16 cellular contexts compared by ENCODE assay signal in genomic region chr5:124341066-124341943, GRCh38.
DNase-seq lines count a peak whose midpoint lies in the region; ATAC-seq and TF ChIP-seq lines count a peak whose summit lies in the region.
"Had no signal": no experiment of that assay in that cellular context is flagged by ENCODE, and none has a peak within 500 bp of the region (broad histone marks: within the 10 kb centered on the region; RNA-seq: fewer than 3 reads in every experiment).

No MANE protein-coding gene starts in this region.

- intact Hi-C loops in A673 (cut with micrococcal nuclease; ENCODE audit: unreplicated experiment) = no loop called here

- DNase-seq in Ammon's horn (ENCODE audit: low spot score) (peak; percentile 48), fibroblast of pulmonary artery (ENCODE audit: low read depth) (peak; percentile 21), pons (ENCODE audit: low spot score) (peak; percentile 83), A673 (ENCODE audit: low spot score) (no peak), HFFc6 (no peak), SW480 (ENCODE audit: low spot score) (no peak)
- no peak for DNase-seq in activated naive CD4-positive, alpha-beta T cell treated with anti-CD3 and anti-CD28 coated beads, Interleukin-2, amount 50 U/mL, for 72 hours (ENCODE audit: low spot score in 2 of 2)
- DNase-seq: ACHN; central memory CD4-positive, alpha-beta T cell; MV-4-11; naive thymus-derived CD8-positive, alpha-beta T cell; PC-9; T-helper 17 cell; upper lobe of left lung had no signal

- H3K27ac Mint-ChIP-seq in HFFc6 = no peak overlapping the region
- H3K27ac Mint-ChIP-seq in activated naive CD4-positive, alpha-beta T cell treated with anti-CD3 and anti-CD28 coated beads, Interleukin-2, amount 50 U/mL, for 72 hours = no peak overlapping the region
- H3K27ac Mint-ChIP-seq: naive thymus-derived CD8-positive, alpha-beta T cell; T-helper 17 cell had no signal

- H3K4me3 ChIP-seq in fibroblast of pulmonary artery (replicated peaks; ENCODE audit: low read depth, low read length) = no peak overlapping the region
- no peak overlapping the region for H3K4me3 ChIP-seq in A673 (ENCODE audit: low read depth, low read length, poor library complexity, severe bottlenecking)
- H3K4me3 ChIP-seq: PC-9, skin epidermis, upper lobe of left lung had no signal

- H3K27ac ChIP-seq in A673 (ENCODE audit: low read depth, low read length, poor library complexity, severe bottlenecking) = no peak overlapping the region
- H3K27ac ChIP-seq: PC-9 had no signal

- H3K4me3 Mint-ChIP-seq in HFFc6 = no peak overlapping the region
- H3K4me3 Mint-ChIP-seq: naive thymus-derived CD8-positive, alpha-beta T cell; T-helper 17 cell had no signal

- POLR2A ChIA-PET in A673 (lab: Charles Lee; ENCODE audit: low non-redundant PET) = interaction anchor here (0.8 kb wide), 1 partner anchor 206 kb away, joined by 3 read pairs; no protein-coding TSS in a partner anchor

- no peaks in the 10 kb centered on the region for H3K36me3 ChIP-seq in A673 (ENCODE audit: insufficient read depth, low read length, poor library complexity, severe bottlenecking)
- H3K36me3 ChIP-seq: upper lobe of left lung had no signal

- no peaks in the 10 kb centered on the region for H3K4me1 ChIP-seq in A673 (ENCODE audit: insufficient read depth, low read length, poor library complexity, severe bottlenecking)

- no peaks in the 10 kb centered on the region for H3K4me1 Mint-ChIP-seq in HFFc6 (ENCODE audit: low read depth)
- H3K4me1 Mint-ChIP-seq: naive thymus-derived CD8-positive, alpha-beta T cell; T-helper 17 cell had no signal

- no TSS peak for BruUV-seq in A673 (replicated peaks; lab: Mats Ljungman, UMichigan)

- TF ChIP-seq CTCF in fibroblast of pulmonary artery (IDR thresholded peaks at IDR 0.05; ENCODE audit: low read length, missing control alignments) (no peak), A673 (conservative IDR thresholded peaks at IDR 0.05; ENCODE audit: low read depth, low read length) (no peak), HFFc6 (IDR thresholded peaks at IDR 0.05) (no peak)

- no peaks in the 10 kb centered on the region; the same call in 1 of the 2 replicates for H3K9me3 Mint-ChIP-seq in HFFc6
- H3K9me3 Mint-ChIP-seq in activated naive CD4-positive, alpha-beta T cell treated with anti-CD3 and anti-CD28 coated beads, Interleukin-2, amount 50 U/mL, for 72 hours = peaks cover 5 to 10% of the 10 kb centered on the region in 2 donors

- no peaks in the 10 kb centered on the region; the same call in 1 of the 2 replicates for H3K27me3 Mint-ChIP-seq in HFFc6 (ENCODE audit: insufficient read depth)
- H3K27me3 Mint-ChIP-seq: T-helper 17 cell had no signal

- no peaks in the 10 kb centered on the region for H3K9me3 ChIP-seq in A673 (ENCODE audit: low read depth, low read length, poor library complexity, severe bottlenecking)
- H3K9me3 ChIP-seq: upper lobe of left lung had no signal

- H3K27me3 ChIP-seq in A673 (replicated peaks; ENCODE audit: insufficient read depth, low read depth, low read length, poor library complexity) = peaks cover 11% of the 10 kb centered on the region
- H3K27me3 ChIP-seq: upper lobe of left lung had no signal

- ATAC-seq in HG03039 (IDR thresholded peaks at IDR 0.05; ENCODE audit: unreplicated experiment) = peak; percentile 59
- ATAC-seq in activated naive CD4-positive, alpha-beta T cell treated with anti-CD3 and anti-CD28 coated beads, Interleukin-2, amount 50 U/mL, for 72 hours = no peak
- ATAC-seq: naive thymus-derived CD8-positive, alpha-beta T cell; T-helper 17 cell had no signal

- CTCF ChIA-PET in A673 (lab: Charles Lee) = no interaction called here

- no peaks in the 10 kb centered on the region for H3K36me3 Mint-ChIP-seq in HFFc6 (ENCODE audit: low read depth)
- H3K36me3 Mint-ChIP-seq in activated naive CD4-positive, alpha-beta T cell treated with anti-CD3 and anti-CD28 coated beads, Interleukin-2, amount 50 U/mL, for 72 hours = no peaks in the 10 kb centered on the region
- H3K36me3 Mint-ChIP-seq: naive thymus-derived CD8-positive, alpha-beta T cell had no signal

Comparison
In these comparisons a context has a peak if more than half of its experiments do, and no peak if none do; other contexts are left out.
1. DNase-seq: peak in Ammon's horn (single experiment), fibroblast of pulmonary artery (single experiment) and pons (single experiment); none in A673 (single experiment), HFFc6 (single experiment), SW480 (single experiment) and activated naive CD4-positive, alpha-beta T cell treated with anti-CD3 and anti-CD28 coated beads, Interleukin-2, amount 50 U/mL, for 72 hours (0 of 2).